ENCODE assay signal across 8 cellular contexts in genomic region chr5:66306105-66306843, GRCh38.
DNase-seq lines count a peak whose midpoint lies in the region; ATAC-seq and TF ChIP-seq lines count a peak whose summit lies in the region.

No MANE protein-coding gene starts in this region.

- H3K4me1 ChIP-seq in adrenal gland (replicated peaks in 1 of 2) (no peaks in the 10 kb centered on the region), psoas muscle (no peaks in the 10 kb centered on the region)

- H3K27me3 ChIP-seq in adrenal gland (no peaks in the 10 kb centered on the region), psoas muscle (ENCODE audit: insufficient read depth in 3 of 3, low read length in 2 of 3) (peaks cover 0 to 5% (median 0%) of the 10 kb centered on the region in 3 donors)

- DNase-seq in C1 segment of cervical spinal cord (lab: John Stamatoyannopoulos, UW) (peak in 11 of 14 donors; percentile 1 to 47 (median 17)), HS-27A (ENCODE audit: low read depth) (peak; percentile 22), NCI-H82 treated with DMSO at 0.1 percent for 48 hours (lab: John Stamatoyannopoulos, UW; ENCODE audit: unreplicated experiment) (peak; percentile 4), adrenal gland (peak; percentile 53 to 84 (median 67)), left cardiac atrium (peak; percentile 29), psoas muscle (no peak)
- DNase-seq in central memory CD4-positive, alpha-beta T cell = no peak

- no peak overlapping the region for H3K27ac ChIP-seq in adrenal gland
- no peak overlapping the region for H3K27ac ChIP-seq in psoas muscle

- WGBS in adrenal gland, 4 donors = 17 to 22% (median 20%) methylated on average over 9 of the region's 9 CpGs
- WGBS in psoas muscle, 3 donors = 30 to 38% (median 32%) methylated on average over 9 of the region's 9 CpGs

- TF ChIP-seq POLR2A in adrenal gland (IDR thresholded peaks at IDR 0.05) = no peak

- peak; percentile 69 to 82 (median 76) for TF ChIP-seq CTCF in adrenal gland (IDR thresholded peaks at IDR 0.05)
- TF ChIP-seq CTCF in psoas muscle (IDR thresholded peaks at IDR 0.05) = peak; percentile 65

- no peaks in the 10 kb centered on the region for H3K9me3 ChIP-seq in adrenal gland (replicated peaks in 1 of 3)
- no peaks in the 10 kb centered on the region for H3K9me3 ChIP-seq in psoas muscle

- intact Hi-C loops in adrenal gland (cut with DNase I) (loop anchor here in 1 of 2 donors (5.0 to 10.0 kb wide), 2 partner anchors 289 to 451 kb away; partner anchors contain the start of gene MAST4), left cardiac atrium (cut with DNase I) (loop anchor here (2.0 to 10.0 kb wide), 4 partner anchors 191 to 451 kb away; partner anchors contain the start of gene MAST4 (in 1 of the 2)), psoas muscle (cut with DNase I) (loop anchor here (5.0 kb wide), 2 partner anchors 451 to 901 kb away; no protein-coding TSS in a partner anchor)

- H3K4me3 ChIP-seq in adrenal gland = no peak overlapping the region
- no peak overlapping the region for H3K4me3 ChIP-seq in psoas muscle

- no peaks in the 10 kb centered on the region for H3K36me3 ChIP-seq in adrenal gland (replicated peaks in 1 of 2)
- H3K36me3 ChIP-seq in psoas muscle (ENCODE audit: insufficient read depth in 1 of 2, low read depth in 1 of 2) = no peaks in the 10 kb centered on the region

- ATAC-seq in GM18867 (IDR thresholded peaks at IDR 0.05; ENCODE audit: unreplicated experiment) (peak; percentile 86), left cardiac atrium (peak; percentile 75 to 82), psoas muscle (peak; percentile 54 to 92 (median 85))

Comparison
In these comparisons a context has a peak if more than half of its experiments do, and no peak if none do; other contexts are left out.
1. DNase-seq: peak in C1 segment of cervical spinal cord (11 of 14), HS-27A (single experiment), NCI-H82 treated with DMSO at 0.1 percent for 48 hours (single experiment), adrenal gland (7 of 7) and left cardiac atrium (single experiment); none in psoas muscle (0 of 2) and central memory CD4-positive, alpha-beta T cell (single experiment).
2. Peak in every context shown above with its lines, with median percentiles within 50 percentile points of each other: ATAC-seq.